ENCODE assay signal across 2 cellular contexts in genomic region chr5:134741052-134741451, GRCh38.
TF ChIP-seq lines count a peak whose summit lies in the region.

No MANE protein-coding gene starts in this region.

TF ChIP-seq in HepG2, 621 proteins besides CTCF, POLR2A, EP300 and RAD21:
- 0 out of 2 replicates have a peak, but pooled peaks have one; percentile 16 for TF ChIP-seq ZBTB33 (CRISPR knock-in tag; IDR thresholded peaks at IDR 0.05)
- TF ChIP-seq MATR3 (CRISPR knock-in tag; IDR thresholded peaks at IDR 0.05), result no peak

TF ChIP-seq in WTC11, 78 proteins besides CTCF, POLR2A, EP300 and RAD21:
- TF ChIP-seq ATF2 (CRISPR knock-in tag; IDR thresholded peaks at IDR 0.05; ENCODE audit: borderline replicate concordance, low read depth) (no peak), GTF2I (CRISPR knock-in tag; conservative IDR thresholded peaks at IDR 0.05) (no peak), SOX15 (CRISPR knock-in tag; IDR thresholded peaks at IDR 0.05) (no peak), ZNF532 (CRISPR knock-in tag; IDR thresholded peaks at IDR 0.05; ENCODE audit: borderline replicate concordance) (no peak), ERG (CRISPR knock-in tag; IDR thresholded peaks at IDR 0.05) (no peak), GRHL2 (CRISPR knock-in tag; IDR thresholded peaks at IDR 0.05; ENCODE audit: insufficient replicate concordance, severe bottlenecking) (no peak), SP1 (CRISPR knock-in tag; conservative IDR thresholded peaks at IDR 0.05) (no peak), ZMAT4 (CRISPR knock-in tag; IDR thresholded peaks at IDR 0.05) (no peak), MLX (CRISPR knock-in tag; IDR thresholded peaks at IDR 0.05) (no peak), EMX1 (CRISPR knock-in tag; IDR thresholded peaks at IDR 0.05) (no peak)
